In the genomic region with DNA sequence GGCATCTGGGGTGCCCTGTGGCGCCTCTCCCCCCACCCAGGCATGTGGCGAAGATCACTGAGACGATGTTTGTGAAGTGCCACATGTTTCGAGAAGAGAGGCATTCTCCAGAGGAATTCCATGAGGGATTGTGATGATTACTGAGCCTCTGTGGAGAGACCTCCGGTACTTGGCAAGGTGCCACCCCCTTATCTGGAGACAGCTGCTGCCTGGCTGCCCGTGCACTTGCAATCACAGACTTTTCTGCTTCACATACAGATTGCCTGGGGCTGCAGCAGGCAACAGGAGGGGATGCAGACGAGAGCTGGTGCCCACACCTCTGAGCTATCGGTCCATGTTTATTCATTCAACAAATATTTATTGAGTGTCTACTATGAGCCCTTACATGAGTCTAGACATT, we compare ENCODE assay signal across 14 cellular contexts.
A peak's percentile ranks its signal among the peaks of the same experiment; 100 is the strongest.
DNase-seq lines count a peak whose midpoint lies in the region; ATAC-seq and TF ChIP-seq lines count a peak whose summit lies in the region.
"Had no signal": no experiment of that assay in that cellular context is flagged by ENCODE, and none has a peak within 500 bp of the region (broad histone marks: within the 10 kb centered on the region; RNA-seq: fewer than 3 reads in every experiment).

No MANE protein-coding gene starts in this region.

- H3K9me3 Mint-ChIP-seq in type B pancreatic cell: no peaks in the 10 kb centered on the region
- H3K9me3 Mint-ChIP-seq: activated naive CD8-positive, alpha-beta T cell treated with anti-CD3 and anti-CD28 coated beads, Interleukin-2, amount 10 ng/mL, durations not matched to agents 7 days and 5 days had no signal

- H3K27ac Mint-ChIP-seq in type B pancreatic cell: no peak overlapping the region
- H3K27ac Mint-ChIP-seq: activated naive CD8-positive, alpha-beta T cell treated with anti-CD3 and anti-CD28 coated beads, Interleukin-2, amount 10 ng/mL, durations not matched to agents 7 days and 5 days; naive thymus-derived CD8-positive, alpha-beta T cell had no signal

- TF ChIP-seq CTCF in brain microvascular endothelial cell (IDR thresholded peaks at IDR 0.05; ENCODE audit: low read depth, low read length, missing control alignments) (no peak), type B pancreatic cell (conservative IDR thresholded peaks at IDR 0.05) (no peak), suprapubic skin (IDR thresholded peaks at IDR 0.05) (no peak)

- H3K9me3 ChIP-seq in suprapubic skin: no peaks in the 10 kb centered on the region
- H3K9me3 ChIP-seq: upper lobe of right lung had no signal

- TF ChIP-seq EP300 in suprapubic skin (IDR thresholded peaks at IDR 0.05): no peak

- intact Hi-C loops in left cardiac atrium (cut with DNase I): no loop called here
- intact Hi-C loops in cardiac septum (cut with DNase I): no loop called here

- H3K27me3 Mint-ChIP-seq in type B pancreatic cell: peaks cover 6% of the 10 kb centered on the region
- H3K27me3 Mint-ChIP-seq: activated naive CD8-positive, alpha-beta T cell treated with anti-CD3 and anti-CD28 coated beads, Interleukin-2, amount 10 ng/mL, durations not matched to agents 7 days and 5 days had no signal

- H3K36me3 Mint-ChIP-seq in type B pancreatic cell: no peaks in the 10 kb centered on the region
- H3K36me3 Mint-ChIP-seq: activated naive CD8-positive, alpha-beta T cell treated with anti-CD3 and anti-CD28 coated beads, Interleukin-2, amount 10 ng/mL, durations not matched to agents 7 days and 5 days; naive thymus-derived CD8-positive, alpha-beta T cell had no signal

- 20% methylated on average over 8 of the region's 8 CpGs for WGBS in suprapubic skin

- H3K4me1 ChIP-seq in suprapubic skin: no peaks in the 10 kb centered on the region
- H3K4me1 ChIP-seq: upper lobe of right lung had no signal

- peaks cover 10% of the 10 kb centered on the region for H3K4me1 Mint-ChIP-seq in type B pancreatic cell (ENCODE audit: unreplicated experiment)
- H3K4me1 Mint-ChIP-seq: activated naive CD8-positive, alpha-beta T cell treated with anti-CD3 and anti-CD28 coated beads, Interleukin-2, amount 10 ng/mL, durations not matched to agents 7 days and 5 days; naive thymus-derived CD8-positive, alpha-beta T cell had no signal

- in situ Hi-C loops in brain microvascular endothelial cell (cut with HindIII; ENCODE audit: low pct_ligation_motif_present, low sequenced_read_pairs): no loop called here

- no peak for ATAC-seq in left cardiac atrium
- ATAC-seq: naive thymus-derived CD8-positive, alpha-beta T cell; Panc1; upper lobe of right lung had no signal

- peak; percentile 37 for DNase-seq in left cardiac atrium
- no peak for DNase-seq in cardiac septum (ENCODE audit: low spot score)
- DNase-seq in NCI-H345 (lab: John Stamatoyannopoulos, UW): peak; percentile 75
- peak; percentile 32 for DNase-seq in brain microvascular endothelial cell
- no peak for DNase-seq in type B pancreatic cell (ENCODE audit: extremely low spot score, unreplicated experiment)
- DNase-seq in activated CD4-positive, alpha-beta T cell treated with anti-CD3 and anti-CD28 coated beads for 4 hours: no peak
- no peak for DNase-seq in suprapubic skin (ENCODE audit: low spot score in 2 of 2)
- DNase-seq in activated CD8-positive, alpha-beta memory T cell treated with anti-CD3 and anti-CD28 coated beads for 24 hours: no peak
- DNase-seq: activated naive CD8-positive, alpha-beta T cell treated with anti-CD3 and anti-CD28 coated beads, Interleukin-2, amount 10 ng/mL, durations not matched to agents 7 days and 5 days; foreskin melanocyte; MM.1S; naive thymus-derived CD8-positive, alpha-beta T cell; upper lobe of right lung had no signal

- no peak overlapping the region for H3K4me3 Mint-ChIP-seq in type B pancreatic cell
- H3K4me3 Mint-ChIP-seq: activated naive CD8-positive, alpha-beta T cell treated with anti-CD3 and anti-CD28 coated beads, Interleukin-2, amount 10 ng/mL, durations not matched to agents 7 days and 5 days; naive thymus-derived CD8-positive, alpha-beta T cell had no signal

- TF ChIP-seq POLR2A in suprapubic skin (IDR thresholded peaks at IDR 0.05): no peak

- H3K36me3 ChIP-seq in brain microvascular endothelial cell (replicated peaks) (no peaks in the 10 kb centered on the region), suprapubic skin (no peaks in the 10 kb centered on the region)
- H3K36me3 ChIP-seq: upper lobe of right lung had no signal

- no peak overlapping the region for H3K4me3 ChIP-seq in brain microvascular endothelial cell (ENCODE audit: low read depth, low read length)
- no peak overlapping the region for H3K4me3 ChIP-seq in suprapubic skin
- H3K4me3 ChIP-seq: upper lobe of right lung had no signal

- H3K27ac ChIP-seq in brain microvascular endothelial cell (no peak overlapping the region), suprapubic skin (no peak overlapping the region)
- H3K27ac ChIP-seq: upper lobe of right lung had no signal

- H3K27me3 ChIP-seq in brain microvascular endothelial cell (replicated peaks): no peaks in the 10 kb centered on the region
- peaks cover 16% of the 10 kb centered on the region for H3K27me3 ChIP-seq in suprapubic skin
- H3K27me3 ChIP-seq: upper lobe of right lung had no signal

Comparison
In these comparisons a context has a peak if more than half of its experiments do, and no peak if none do; other contexts are left out.
1. DNase-seq: peak in left cardiac atrium (single experiment), NCI-H345 (single experiment) and brain microvascular endothelial cell (single experiment); none in cardiac septum (single experiment), type B pancreatic cell (single experiment), activated CD4-positive, alpha-beta T cell treated with anti-CD3 and anti-CD28 coated beads for 4 hours (0 of 2), suprapubic skin (0 of 2) and activated CD8-positive, alpha-beta memory T cell treated with anti-CD3 and anti-CD28 coated beads for 24 hours (single experiment).